Comparison of ENCODE assay signal across 12 cellular contexts in genomic region chrX:31070057-31070468, GRCh38. TPM values are rescaled to one million over a fixed set of nuclear protein-coding genes. Genes with fewer than 3 reads are reported as not detected.
DNase-seq lines count a peak whose midpoint lies in the region; ATAC-seq lines count a peak whose summit lies in the region.
"Had no signal": no experiment of that assay in that cellular context is flagged by ENCODE, and none has a peak within 500 bp of the region (broad histone marks: within the 10 kb centered on the region; RNA-seq: fewer than 3 reads in every experiment).

No MANE protein-coding gene starts in this region.

- peak; percentile 69 for ATAC-seq in GM21367 (IDR thresholded peaks at IDR 0.05; ENCODE audit: unreplicated experiment)
- ATAC-seq in HG03342 (IDR thresholded peaks at IDR 0.05; ENCODE audit: unreplicated experiment): peak; percentile 71
- ATAC-seq in activated CD8-positive, alpha-beta memory T cell treated with anti-CD3 and anti-CD28 coated beads, Interleukin-2, amount 10 ng/mL, durations not matched to agents 7 days and 5 days: no peak
- ATAC-seq: stimulated activated memory B cell treated with anti-CD40 and anti-IgM and Interleukin-4, amounts not matched to agents 10 μg/mL and 1 μg/mL and 100 μg/mL, for 72 hours had no signal

- H3K4me3 Mint-ChIP-seq in activated CD4-positive, alpha-beta T cell treated with anti-CD3 and anti-CD28 coated beads, Interleukin-2, amount 10 ng/mL, durations not matched to agents 24 days and 14 days: no peak overlapping the region
- no peak overlapping the region for H3K4me3 Mint-ChIP-seq in activated CD8-positive, alpha-beta memory T cell treated with anti-CD3 and anti-CD28 coated beads, Interleukin-2, amount 10 ng/mL, durations not matched to agents 7 days and 5 days
- H3K4me3 Mint-ChIP-seq: activated naive CD4-positive, alpha-beta T cell treated with anti-CD3 and anti-CD28 coated beads, Interleukin-2, amount 10 ng/mL, durations not matched to agents 7 days and 5 days; stimulated activated memory B cell treated with anti-CD40 and anti-IgM and Interleukin-4, amounts not matched to agents 10 μg/mL and 1 μg/mL and 100 μg/mL, for 72 hours had no signal

- H3K36me3 Mint-ChIP-seq in activated CD4-positive, alpha-beta T cell treated with anti-CD3 and anti-CD28 coated beads, Interleukin-2, amount 10 ng/mL, durations not matched to agents 24 days and 14 days (ENCODE audit: low read depth): no peaks in the 10 kb centered on the region
- H3K36me3 Mint-ChIP-seq in activated CD8-positive, alpha-beta memory T cell treated with anti-CD3 and anti-CD28 coated beads, Interleukin-2, amount 10 ng/mL, durations not matched to agents 7 days and 5 days: no peaks in the 10 kb centered on the region
- H3K36me3 Mint-ChIP-seq: activated naive CD4-positive, alpha-beta T cell treated with anti-CD3 and anti-CD28 coated beads, Interleukin-2, amount 10 ng/mL, durations not matched to agents 7 days and 5 days; stimulated activated memory B cell treated with anti-CD40 and anti-IgM and Interleukin-4, amounts not matched to agents 10 μg/mL and 1 μg/mL and 100 μg/mL, for 72 hours had no signal

- intact Hi-C loops in activated CD4-positive, alpha-beta T cell treated with anti-CD3 and anti-CD28 coated beads, Interleukin-2, amount 10 ng/mL, durations not matched to agents 24 days and 14 days (cut with micrococcal nuclease): no loop called here

- peaks cover 9% of the 10 kb centered on the region for H3K4me1 Mint-ChIP-seq in activated CD4-positive, alpha-beta T cell treated with anti-CD3 and anti-CD28 coated beads, Interleukin-2, amount 10 ng/mL, durations not matched to agents 24 days and 14 days
- H3K4me1 Mint-ChIP-seq in activated CD8-positive, alpha-beta memory T cell treated with anti-CD3 and anti-CD28 coated beads, Interleukin-2, amount 10 ng/mL, durations not matched to agents 7 days and 5 days: peaks cover 4% of the 10 kb centered on the region
- H3K4me1 Mint-ChIP-seq: activated naive CD4-positive, alpha-beta T cell treated with anti-CD3 and anti-CD28 coated beads, Interleukin-2, amount 10 ng/mL, durations not matched to agents 7 days and 5 days; stimulated activated memory B cell treated with anti-CD40 and anti-IgM and Interleukin-4, amounts not matched to agents 10 μg/mL and 1 μg/mL and 100 μg/mL, for 72 hours had no signal

- CTCF ChIA-PET in activated CD8-positive, alpha-beta memory T cell treated with anti-CD3 and anti-CD28 coated beads, Interleukin-2, amount 10 ng/mL, durations not matched to agents 7 days and 5 days (lab: Charles Lee): no interaction called here

- H3K27ac Mint-ChIP-seq in activated CD4-positive, alpha-beta T cell treated with anti-CD3 and anti-CD28 coated beads, Interleukin-2, amount 10 ng/mL, durations not matched to agents 24 days and 14 days: no peak overlapping the region
- H3K27ac Mint-ChIP-seq in activated CD8-positive, alpha-beta memory T cell treated with anti-CD3 and anti-CD28 coated beads, Interleukin-2, amount 10 ng/mL, durations not matched to agents 7 days and 5 days: no peak overlapping the region
- H3K27ac Mint-ChIP-seq: activated naive CD4-positive, alpha-beta T cell treated with anti-CD3 and anti-CD28 coated beads, Interleukin-2, amount 10 ng/mL, durations not matched to agents 7 days and 5 days; stimulated activated memory B cell treated with anti-CD40 and anti-IgM and Interleukin-4, amounts not matched to agents 10 μg/mL and 1 μg/mL and 100 μg/mL, for 72 hours had no signal

- H3K9me3 Mint-ChIP-seq in activated CD4-positive, alpha-beta T cell treated with anti-CD3 and anti-CD28 coated beads, Interleukin-2, amount 10 ng/mL, durations not matched to agents 24 days and 14 days: peaks cover 3% of the 10 kb centered on the region
- peaks cover 2% of the 10 kb centered on the region for H3K9me3 Mint-ChIP-seq in activated CD8-positive, alpha-beta memory T cell treated with anti-CD3 and anti-CD28 coated beads, Interleukin-2, amount 10 ng/mL, durations not matched to agents 7 days and 5 days (ENCODE audit: low read depth)

- no peaks in the 10 kb centered on the region for H3K27me3 Mint-ChIP-seq in activated CD4-positive, alpha-beta T cell treated with anti-CD3 and anti-CD28 coated beads, Interleukin-2, amount 10 ng/mL, durations not matched to agents 24 days and 14 days
- H3K27me3 Mint-ChIP-seq in activated CD8-positive, alpha-beta memory T cell treated with anti-CD3 and anti-CD28 coated beads, Interleukin-2, amount 10 ng/mL, durations not matched to agents 7 days and 5 days: no peaks in the 10 kb centered on the region
- H3K27me3 Mint-ChIP-seq: activated naive CD4-positive, alpha-beta T cell treated with anti-CD3 and anti-CD28 coated beads, Interleukin-2, amount 10 ng/mL, durations not matched to agents 7 days and 5 days; stimulated activated memory B cell treated with anti-CD40 and anti-IgM and Interleukin-4, amounts not matched to agents 10 μg/mL and 1 μg/mL and 100 μg/mL, for 72 hours had no signal

- peak; percentile 56 for DNase-seq in activated CD4-positive, alpha-beta T cell treated with anti-CD3 and anti-CD28 coated beads, Interleukin-2, amount 10 ng/mL, durations not matched to agents 24 days and 14 days
- DNase-seq in activated CD4-positive, alpha-beta T cell treated with anti-CD3 and anti-CD28 coated beads, Interleukin-2, amount 50 U/mL, for 4 hours: no peak
- peak; percentile 48 for DNase-seq in kidney tubule cell (ENCODE audit: low spot score)
- DNase-seq in RPMI8226: no peak
- no peak for DNase-seq in activated CD8-positive, alpha-beta memory T cell treated with anti-CD3 and anti-CD28 coated beads, Interleukin-2, amount 10 ng/mL, durations not matched to agents 7 days and 5 days
- no peak for DNase-seq in cerebellar nuclear complex (lab: John Stamatoyannopoulos, UW)
- DNase-seq: activated naive CD4-positive, alpha-beta T cell treated with anti-CD3 and anti-CD28 coated beads, Interleukin-2, amount 10 ng/mL, durations not matched to agents 7 days and 5 days; GDM1 had no signal

RNA-seq across cellular contexts. Expression of gene FTHL17, which starts 1.8 kb away (rescaled TPM):
- not detected in 2 replicates for total RNA-seq in activated CD4-positive, alpha-beta T cell treated with anti-CD3 and anti-CD28 coated beads, Interleukin-2, amount 10 ng/mL, durations not matched to agents 24 days and 14 days
- total RNA-seq in activated CD8-positive, alpha-beta memory T cell treated with anti-CD3 and anti-CD28 coated beads, Interleukin-2, amount 10 ng/mL, durations not matched to agents 7 days and 5 days: not detected
- total RNA-seq: smooth muscle cell had no signal

Comparison
In these comparisons a context has a peak if more than half of its experiments do, and no peak if none do; other contexts are left out.
1. DNase-seq: peak in activated CD4-positive, alpha-beta T cell treated with anti-CD3 and anti-CD28 coated beads, Interleukin-2, amount 10 ng/mL, durations not matched to agents 24 days and 14 days (single experiment) and kidney tubule cell (single experiment); none in activated CD4-positive, alpha-beta T cell treated with anti-CD3 and anti-CD28 coated beads, Interleukin-2, amount 50 U/mL, for 4 hours (0 of 2), RPMI8226 (single experiment), activated CD8-positive, alpha-beta memory T cell treated with anti-CD3 and anti-CD28 coated beads, Interleukin-2, amount 10 ng/mL, durations not matched to agents 7 days and 5 days (single experiment) and cerebellar nuclear complex (0 of 2).